Comparison of ENCODE assay signal across 22 cellular contexts in the genomic region with DNA sequence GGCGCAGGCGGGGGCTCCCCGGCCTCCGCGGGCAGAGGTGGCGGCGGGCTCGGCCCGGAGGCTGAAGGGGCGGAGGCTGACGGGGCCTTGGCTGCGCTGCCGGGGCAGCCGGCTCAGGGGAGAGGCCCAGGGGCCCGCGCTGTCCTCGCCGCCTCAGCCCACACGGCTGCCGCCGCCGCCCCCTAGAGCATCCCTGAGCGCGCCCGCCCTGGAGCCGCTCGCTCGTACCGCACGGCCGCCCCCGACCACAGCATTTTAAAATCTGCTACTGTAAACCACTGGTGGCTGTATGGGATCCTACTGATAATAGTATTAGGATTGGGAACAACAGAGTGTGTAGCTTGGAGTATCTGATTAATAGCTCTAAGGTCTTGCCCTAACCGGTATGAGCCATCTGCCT. TPM values are rescaled to one million over a fixed set of nuclear protein-coding genes. Genes with fewer than 3 reads are reported as not detected.
DNase-seq lines count a peak whose midpoint lies in the region; ATAC-seq and TF ChIP-seq lines count a peak whose summit lies in the region.
"Had no signal": no experiment of that assay in that cellular context is flagged by ENCODE, and none has a peak within 500 bp of the region (broad histone marks: within the 10 kb centered on the region; RNA-seq: fewer than 3 reads in every experiment).

No MANE protein-coding gene starts in this region.

- no peak overlapping the region for H3K4me3 Mint-ChIP-seq in GM23338
- H3K4me3 Mint-ChIP-seq in activated naive CD8-positive, alpha-beta T cell treated with anti-CD3 and anti-CD28 coated beads for 36 hours: no peak overlapping the region
- peak overlapping the region; percentile 8 to 59 for H3K4me3 Mint-ChIP-seq in stimulated activated naive B cell treated with anti-CD40 and anti-IgM and Interleukin-4, amounts not matched to agents 10 μg/mL and 1 μg/mL and 100 μg/mL, for 72 hours
- no peak overlapping the region for H3K4me3 Mint-ChIP-seq in activated CD4-positive, alpha-beta T cell treated with anti-CD3 and anti-CD28 coated beads, Interleukin-2, amount 10 ng/mL, durations not matched to agents 24 days and 14 days
- H3K4me3 Mint-ChIP-seq: activated T-helper 17 cell treated with anti-CD3 and anti-CD28 coated beads, Interleukin-2, amount 50 U/mL, for 72 hours had no signal

- H3K9me3 ChIP-seq in iPS DF 6.9 (ENCODE audit: control insufficient read depth, insufficient read depth, low read length) (no peaks in the 10 kb centered on the region; the same call in 1 of the 2 replicates), MG63 (no peaks in the 10 kb centered on the region)
- H3K9me3 ChIP-seq: adrenal gland, Peyer's patch had no signal

- H4K20me1 ChIP-seq in GM23338 (replicated peaks; ENCODE audit: insufficient read depth): no peaks in the 10 kb centered on the region

- peak overlapping the region; percentile 70 for H3K4me2 ChIP-seq in GM23338

- H2AFZ ChIP-seq in GM23338: peak overlapping the region; percentile 96

- H3K9me3 Mint-ChIP-seq in GM23338: peaks cover 9% of the 10 kb centered on the region; the same call in 2 of the 3 replicates
- H3K9me3 Mint-ChIP-seq in activated naive CD8-positive, alpha-beta T cell treated with anti-CD3 and anti-CD28 coated beads for 36 hours: no peaks in the 10 kb centered on the region
- peaks cover 0 to 5% of the 10 kb centered on the region in 2 donors for H3K9me3 Mint-ChIP-seq in stimulated activated naive B cell treated with anti-CD40 and anti-IgM and Interleukin-4, amounts not matched to agents 10 μg/mL and 1 μg/mL and 100 μg/mL, for 72 hours
- H3K9me3 Mint-ChIP-seq in activated CD4-positive, alpha-beta T cell treated with anti-CD3 and anti-CD28 coated beads, Interleukin-2, amount 10 ng/mL, durations not matched to agents 24 days and 14 days: no peaks in the 10 kb centered on the region
- H3K9me3 Mint-ChIP-seq: activated T-helper 17 cell treated with anti-CD3 and anti-CD28 coated beads, Interleukin-2, amount 50 U/mL, for 72 hours had no signal

- H3K4me3 ChIP-seq in GM23338: peak overlapping the region; percentile 45
- 0 out of 2 replicates have a peak overlapping the region, but pooled peaks have one; percentile 11 for H3K4me3 ChIP-seq in iPS DF 6.9 (ENCODE audit: low read length)
- no peak overlapping the region for H3K4me3 ChIP-seq in MG63
- H3K4me3 ChIP-seq: adrenal gland, Peyer's patch had no signal

- H3K27ac Mint-ChIP-seq in GM23338: no peak overlapping the region
- H3K27ac Mint-ChIP-seq in activated naive CD8-positive, alpha-beta T cell treated with anti-CD3 and anti-CD28 coated beads for 36 hours: no peak overlapping the region
- H3K27ac Mint-ChIP-seq in stimulated activated naive B cell treated with anti-CD40 and anti-IgM and Interleukin-4, amounts not matched to agents 10 μg/mL and 1 μg/mL and 100 μg/mL, for 72 hours: no peak overlapping the region
- no peak overlapping the region for H3K27ac Mint-ChIP-seq in activated CD4-positive, alpha-beta T cell treated with anti-CD3 and anti-CD28 coated beads, Interleukin-2, amount 10 ng/mL, durations not matched to agents 24 days and 14 days
- H3K27ac Mint-ChIP-seq: activated T-helper 17 cell treated with anti-CD3 and anti-CD28 coated beads, Interleukin-2, amount 50 U/mL, for 72 hours had no signal

- H3K36me3 Mint-ChIP-seq in GM23338 (ENCODE audit: low read depth): no peaks in the 10 kb centered on the region; the same call in 2 of the 3 replicates
- no peaks in the 10 kb centered on the region for H3K36me3 Mint-ChIP-seq in activated naive CD8-positive, alpha-beta T cell treated with anti-CD3 and anti-CD28 coated beads for 36 hours
- H3K36me3 Mint-ChIP-seq in stimulated activated naive B cell treated with anti-CD40 and anti-IgM and Interleukin-4, amounts not matched to agents 10 μg/mL and 1 μg/mL and 100 μg/mL, for 72 hours: peaks cover 3 to 5% of the 10 kb centered on the region in 2 donors
- no peaks in the 10 kb centered on the region for H3K36me3 Mint-ChIP-seq in activated CD4-positive, alpha-beta T cell treated with anti-CD3 and anti-CD28 coated beads, Interleukin-2, amount 10 ng/mL, durations not matched to agents 24 days and 14 days (ENCODE audit: low read depth)

- whole genome bisulfite sequencing in iPS DF 6.9 (ENCODE audit: insufficient coverage, insufficient read length): no CpG with 5 or more reads among the region's 33 CpGs

- intact Hi-C loops in activated CD4-positive, alpha-beta T cell treated with anti-CD3 and anti-CD28 coated beads, Interleukin-2, amount 10 ng/mL, durations not matched to agents 24 days and 14 days (cut with micrococcal nuclease): no loop called here

- ATAC-seq in GM23338 (peak; percentile 68), HG03095 (IDR thresholded peaks at IDR 0.05; ENCODE audit: unreplicated experiment) (no peak)
- peak; percentile 36 to 44 for ATAC-seq in stimulated activated naive B cell treated with anti-CD40 and anti-IgM and Interleukin-4, amounts not matched to agents 10 μg/mL and 1 μg/mL and 100 μg/mL, for 72 hours (replicated peaks)
- ATAC-seq: activated T-helper 17 cell treated with anti-CD3 and anti-CD28 coated beads, Interleukin-2, amount 50 U/mL, for 72 hours had no signal

- peaks cover 10% of the 10 kb centered on the region for H3K27me3 Mint-ChIP-seq in GM23338 (ENCODE audit: insufficient read depth, low read depth, poor library complexity)
- H3K27me3 Mint-ChIP-seq in activated naive CD8-positive, alpha-beta T cell treated with anti-CD3 and anti-CD28 coated beads for 36 hours: peaks cover 48% of the 10 kb centered on the region
- no peaks in the 10 kb centered on the region for H3K27me3 Mint-ChIP-seq in stimulated activated naive B cell treated with anti-CD40 and anti-IgM and Interleukin-4, amounts not matched to agents 10 μg/mL and 1 μg/mL and 100 μg/mL, for 72 hours
- H3K27me3 Mint-ChIP-seq in activated CD4-positive, alpha-beta T cell treated with anti-CD3 and anti-CD28 coated beads, Interleukin-2, amount 10 ng/mL, durations not matched to agents 24 days and 14 days: peaks cover 36% of the 10 kb centered on the region

- H3K79me2 ChIP-seq in GM23338 (replicated peaks; ENCODE audit: insufficient read depth): no peaks in the 10 kb centered on the region

- no peaks in the 10 kb centered on the region; the same call in 2 of the 3 replicates for H3K4me1 Mint-ChIP-seq in GM23338
- no peaks in the 10 kb centered on the region for H3K4me1 Mint-ChIP-seq in activated naive CD8-positive, alpha-beta T cell treated with anti-CD3 and anti-CD28 coated beads for 36 hours
- peaks cover 31 to 82% of the 10 kb centered on the region in 2 donors for H3K4me1 Mint-ChIP-seq in stimulated activated naive B cell treated with anti-CD40 and anti-IgM and Interleukin-4, amounts not matched to agents 10 μg/mL and 1 μg/mL and 100 μg/mL, for 72 hours
- H3K4me1 Mint-ChIP-seq in activated CD4-positive, alpha-beta T cell treated with anti-CD3 and anti-CD28 coated beads, Interleukin-2, amount 10 ng/mL, durations not matched to agents 24 days and 14 days: no peaks in the 10 kb centered on the region

- no peaks in the 10 kb centered on the region for H3F3A ChIP-seq in GM23338 (replicated peaks; ENCODE audit: low read depth)

- H3K9me2 ChIP-seq in GM23338 (ENCODE audit: insufficient read depth): peaks cover 11% of the 10 kb centered on the region

- H3K27me3 ChIP-seq in GM23338 (ENCODE audit: insufficient read depth) (peaks cover 18% of the 10 kb centered on the region; the same call in 1 of the 2 replicates), iPS DF 6.9 (ENCODE audit: control insufficient read depth, insufficient read depth, low read length) (no peaks in the 10 kb centered on the region), MG63 (no peaks in the 10 kb centered on the region)
- H3K27me3 ChIP-seq: Peyer's patch had no signal

- H3K27ac ChIP-seq in GM23338 (ENCODE audit: low read depth) (no peak overlapping the region), iPS DF 6.9 (ENCODE audit: low read length) (no peak overlapping the region)
- H3K27ac ChIP-seq: adrenal gland, VCaP had no signal

- H3K4me1 ChIP-seq in GM23338 (ENCODE audit: insufficient read depth): no peaks in the 10 kb centered on the region
- H3K4me1 ChIP-seq in iPS DF 6.9 (ENCODE audit: control insufficient read depth, insufficient read depth, low read length): 0 out of 2 replicates have a peak, but pooled peaks cover 1% of the 10 kb centered on the region
- H3K4me1 ChIP-seq: adrenal gland had no signal

- DNase-seq in GM23338 (ENCODE audit: low spot score): peak; percentile 66
- DNase-seq in activated naive CD8-positive, alpha-beta T cell treated with anti-CD3 and anti-CD28 coated beads for 36 hours: peak; percentile 2
- DNase-seq in iPS DF 6.9 (ENCODE audit: low read depth, low spot score): no peak
- DNase-seq in stimulated activated naive B cell treated with anti-CD40 and anti-IgM and Interleukin-4, amounts not matched to agents 10 μg/mL and 1 μg/mL and 100 μg/mL, for 72 hours: no peak
- DNase-seq in activated CD4-positive, alpha-beta T cell treated with anti-CD3 and anti-CD28 coated beads, Interleukin-2, amount 10 ng/mL, durations not matched to agents 24 days and 14 days: no peak
- no peak for DNase-seq in MG63
- DNase-seq: activated CD8-positive, alpha-beta memory T cell treated with anti-CD3 and anti-CD28 coated beads for 24 hours; adrenal gland; DMS79 treated with DMSO at 0.1 percent for 48 hours; MM.1S; NCI-H187 treated with DMSO at 0.1 percent for 48 hours; NCI-H524 treated with DMSO at 0.1 percent for 48 hours; Peyer's patch; SW 1271 had no signal

- peak in 1 of 2 experiments; percentile 23; a peak in 2 of 4 replicates for TF ChIP-seq CTCF in GM23338 (conservative IDR thresholded peaks at IDR 0.05; ENCODE audit: low read depth in 2 of 2)

- no peaks in the 10 kb centered on the region for H3K36me3 ChIP-seq in GM23338 (ENCODE audit: insufficient read depth)
- no peaks in the 10 kb centered on the region; the same call in 1 of the 2 replicates for H3K36me3 ChIP-seq in iPS DF 6.9 (ENCODE audit: control insufficient read depth, insufficient read depth, low read length)
- H3K36me3 ChIP-seq in MG63: no peaks in the 10 kb centered on the region
- H3K36me3 ChIP-seq: adrenal gland, Peyer's patch had no signal

RNA-seq across cellular contexts. Expression of a gene that starts 22.2 kb away (rescaled TPM):
- total RNA-seq in GM23338 (2014; rRNA removed; shearing (Covaris generic)): not detected in 2 replicates
- not detected in 2 replicates for polyA plus RNA-seq in GM23338 (2016; fragmentation: Nextera tagmentation; extraction: Ambion mirVana)
- total RNA-seq in activated naive CD8-positive, alpha-beta T cell treated with anti-CD3 and anti-CD28 coated beads for 36 hours: not detected
- total RNA-seq in activated CD4-positive, alpha-beta T cell treated with anti-CD3 and anti-CD28 coated beads, Interleukin-2, amount 10 ng/mL, durations not matched to agents 24 days and 14 days: not detected in 2 replicates
- not detected in 2 replicates for total RNA-seq in MG63 (2014; rRNA removed; shearing (Covaris generic); ENCODE audit: low replicate concordance)
- total RNA-seq: activated T-helper 17 cell treated with anti-CD3 and anti-CD28 coated beads, Interleukin-2, amount 50 U/mL, for 72 hours; adrenal gland; fibroblast of villous mesenchyme; lung microvascular endothelial cell; Peyer's patch; renal cortical epithelial cell; temporal lobe had no signal
- polyA plus RNA-seq: adrenal gland, neural cell had no signal

RNA-seq across cellular contexts. Expression of a gene that starts 34.9 kb away (rescaled TPM):
- 2.3 and 5.1 TPM in 2 replicates for total RNA-seq in GM23338 (2014; rRNA removed; shearing (Covaris generic))
- polyA plus RNA-seq in GM23338 (2016; fragmentation: Nextera tagmentation; extraction: Ambion mirVana): 3.7 and 5.0 TPM in 2 replicates
- 1 to 10 TPM; 1.1 to 1.3 TPM for total RNA-seq in activated naive CD8-positive, alpha-beta T cell treated with anti-CD3 and anti-CD28 coated beads for 36 hours
- not detected in 2 replicates for total RNA-seq in activated CD4-positive, alpha-beta T cell treated with anti-CD3 and anti-CD28 coated beads, Interleukin-2, amount 10 ng/mL, durations not matched to agents 24 days and 14 days
- 0.42 and 3.2 TPM in 2 replicates for total RNA-seq in MG63 (2014; rRNA removed; shearing (Covaris generic); ENCODE audit: low replicate concordance)

RNA-seq across cellular contexts. Expression of a gene that starts 39.1 kb away (rescaled TPM):
- total RNA-seq in GM23338 (2014; rRNA removed; shearing (Covaris generic)): 1.6 and 2.0 TPM in 2 replicates
- 0.29 and 0.45 TPM in 2 replicates for polyA plus RNA-seq in GM23338 (2016; fragmentation: Nextera tagmentation; extraction: Ambion mirVana)
- under 1 TPM; 0.35 to 0.68 TPM for total RNA-seq in activated naive CD8-positive, alpha-beta T cell treated with anti-CD3 and anti-CD28 coated beads for 36 hours
- 0.24 and 0.26 TPM in 2 replicates for total RNA-seq in activated CD4-positive, alpha-beta T cell treated with anti-CD3 and anti-CD28 coated beads, Interleukin-2, amount 10 ng/mL, durations not matched to agents 24 days and 14 days
- 2.3 and 6.1 TPM in 2 replicates for total RNA-seq in MG63 (2014; rRNA removed; shearing (Covaris generic); ENCODE audit: low replicate concordance)

RNA-seq across cellular contexts. Expression of a gene that starts 44.7 kb away (rescaled TPM):
- total RNA-seq in GM23338 (2014; rRNA removed; shearing (Covaris generic)): not detected in 2 replicates
- not detected in 2 replicates for polyA plus RNA-seq in GM23338 (2016; fragmentation: Nextera tagmentation; extraction: Ambion mirVana)
- not detected for total RNA-seq in activated naive CD8-positive, alpha-beta T cell treated with anti-CD3 and anti-CD28 coated beads for 36 hours
- total RNA-seq in activated CD4-positive, alpha-beta T cell treated with anti-CD3 and anti-CD28 coated beads, Interleukin-2, amount 10 ng/mL, durations not matched to agents 24 days and 14 days: not detected in 2 replicates
- not detected in 2 replicates for total RNA-seq in MG63 (2014; rRNA removed; shearing (Covaris generic); ENCODE audit: low replicate concordance)
- total RNA-seq: activated T-helper 17 cell treated with anti-CD3 and anti-CD28 coated beads, Interleukin-2, amount 50 U/mL, for 72 hours; adrenal gland; fibroblast of villous mesenchyme; lung microvascular endothelial cell; Peyer's patch; renal cortical epithelial cell; temporal lobe had no signal
- polyA plus RNA-seq: adrenal gland, neural cell had no signal

RNA-seq across cellular contexts. Expression of a gene that starts 57.6 kb away (rescaled TPM):
- 0.45 TPM in 1 of 2 replicates, not detected in the other for total RNA-seq in GM23338 (2014; rRNA removed; shearing (Covaris generic))
- not detected in 2 replicates for polyA plus RNA-seq in GM23338 (2016; fragmentation: Nextera tagmentation; extraction: Ambion mirVana)
- total RNA-seq in activated naive CD8-positive, alpha-beta T cell treated with anti-CD3 and anti-CD28 coated beads for 36 hours: under 1 TPM; 0.35 to 0.40 TPM
- total RNA-seq in activated CD4-positive, alpha-beta T cell treated with anti-CD3 and anti-CD28 coated beads, Interleukin-2, amount 10 ng/mL, durations not matched to agents 24 days and 14 days: 0.50 and 0.51 TPM in 2 replicates
- total RNA-seq in MG63 (2014; rRNA removed; shearing (Covaris generic); ENCODE audit: low replicate concordance): not detected in 2 replicates
- total RNA-seq: fibroblast of villous mesenchyme, lung microvascular endothelial cell, renal cortical epithelial cell had no signal
- polyA plus RNA-seq: neural cell had no signal

Comparison
In these comparisons a context has a peak if more than half of its experiments do, and no peak if none do; other contexts are left out.
1. DNase-seq: peak in GM23338 (single experiment) and activated naive CD8-positive, alpha-beta T cell treated with anti-CD3 and anti-CD28 coated beads for 36 hours (single experiment); none in iPS DF 6.9 (single experiment), stimulated activated naive B cell treated with anti-CD40 and anti-IgM and Interleukin-4, amounts not matched to agents 10 μg/mL and 1 μg/mL and 100 μg/mL, for 72 hours (single experiment), activated CD4-positive, alpha-beta T cell treated with anti-CD3 and anti-CD28 coated beads, Interleukin-2, amount 10 ng/mL, durations not matched to agents 24 days and 14 days (single experiment) and MG63 (single experiment).
2. H3K4me3 Mint-ChIP-seq: peak in stimulated activated naive B cell treated with anti-CD40 and anti-IgM and Interleukin-4, amounts not matched to agents 10 μg/mL and 1 μg/mL and 100 μg/mL, for 72 hours (2 of 2); none in GM23338 (single experiment), activated naive CD8-positive, alpha-beta T cell treated with anti-CD3 and anti-CD28 coated beads for 36 hours (single experiment) and activated CD4-positive, alpha-beta T cell treated with anti-CD3 and anti-CD28 coated beads, Interleukin-2, amount 10 ng/mL, durations not matched to agents 24 days and 14 days (single experiment).